1 cellular context compared by ENCODE assay signal in genomic region chr2:38716185-38716584, GRCh38.
TF ChIP-seq lines count a peak whose summit lies in the region.

No MANE protein-coding gene starts in this region.

TF ChIP-seq in WTC11, 78 proteins besides CTCF, POLR2A, EP300 and RAD21 (continued from another document):
- TF ChIP-seq ARID4B (CRISPR knock-in tag; IDR thresholded peaks at IDR 0.05; ENCODE audit: borderline replicate concordance) (no peak), ATF6 (CRISPR knock-in tag; IDR thresholded peaks at IDR 0.05) (no peak), ATF2 (CRISPR knock-in tag; IDR thresholded peaks at IDR 0.05; ENCODE audit: borderline replicate concordance, low read depth) (no peak), E2F4 (CRISPR knock-in tag; IDR thresholded peaks at IDR 0.05; ENCODE audit: borderline replicate concordance, low read depth) (no peak), USF1 (CRISPR knock-in tag; IDR thresholded peaks at IDR 0.05) (no peak), EMX1 (CRISPR knock-in tag; IDR thresholded peaks at IDR 0.05) (no peak), MAX (CRISPR knock-in tag; IDR thresholded peaks at IDR 0.05) (no peak), ZNF396 (CRISPR knock-in tag; IDR thresholded peaks at IDR 0.05; ENCODE audit: borderline replicate concordance) (no peak), CBFB (CRISPR knock-in tag; IDR thresholded peaks at IDR 0.05; ENCODE audit: low read depth) (no peak), ZNF423 (CRISPR knock-in tag; IDR thresholded peaks at IDR 0.05) (no peak), OVOL2 (CRISPR knock-in tag; IDR thresholded peaks at IDR 0.05; ENCODE audit: borderline replicate concordance) (no peak)
